ENCODE assay signal across 1 cellular context in genomic region chr9:93709600-93710369, GRCh38.
TF ChIP-seq lines count a peak whose summit lies in the region.

No MANE protein-coding gene starts in this region.

TF ChIP-seq in K562, 482 proteins besides CTCF, POLR2A, EP300 and RAD21 (continued from another document):
- TF ChIP-seq GATA2 (CRISPR knock-in tag; IDR thresholded peaks at IDR 0.05): 0 out of 2 replicates have a peak, but pooled peaks have one; percentile 21
- TF ChIP-seq TRIM24 (IDR thresholded peaks at IDR 0.05): no peak
- peak; percentile 46; the same call in 1 of the 2 replicates for TF ChIP-seq GATAD2B (IDR thresholded peaks at IDR 0.05; ENCODE audit: borderline replicate concordance)
